In the genomic region with DNA sequence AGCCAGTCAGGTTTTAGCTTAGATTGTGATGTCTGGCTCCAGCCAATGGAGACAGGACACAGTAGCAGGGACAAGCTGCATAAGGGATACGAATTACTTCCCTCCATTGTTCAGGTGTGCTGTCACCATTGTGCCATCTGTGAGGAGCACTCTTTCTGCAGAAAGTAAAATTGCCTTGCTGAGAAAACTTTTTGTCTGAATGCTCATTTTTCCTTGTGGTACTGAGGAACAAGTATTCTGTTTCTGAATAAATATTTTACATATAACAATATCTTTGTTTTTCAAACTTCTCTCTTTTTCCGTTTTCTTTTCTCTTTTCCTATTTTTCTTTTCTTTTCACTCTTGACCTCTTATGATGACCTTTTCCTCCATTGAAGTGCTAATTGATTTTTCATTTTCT, we compare ENCODE assay signal across 19 cellular contexts. TPM values are rescaled to one million over a fixed set of nuclear protein-coding genes. Genes with fewer than 3 reads are reported as not detected.
DNase-seq lines count a peak whose midpoint lies in the region; TF ChIP-seq lines count a peak whose summit lies in the region.
"Had no signal": no experiment of that assay in that cellular context is flagged by ENCODE, and none has a peak within 500 bp of the region (broad histone marks: within the 10 kb centered on the region; RNA-seq: fewer than 3 reads in every experiment).

No MANE protein-coding gene starts in this region.

- H3K36me3 ChIP-seq in HEK293 (ENCODE audit: control insufficient read depth in 2 of 2, insufficient read depth in 1 of 2, low read length in 2 of 2) (no peaks in the 10 kb centered on the region), OCI-LY7 (ENCODE audit: insufficient read depth, low read length) (peaks cover 4% of the 10 kb centered on the region; the same call in 1 of the 2 replicates), SU-DHL-6 (ENCODE audit: low read length) (no peaks in the 10 kb centered on the region; the same call in 1 of the 2 replicates), left ventricle myocardium inferior (no peaks in the 10 kb centered on the region)

- H2AFZ ChIP-seq in OCI-LY7 (ENCODE audit: low read length), result no peak overlapping the region
- H2AFZ ChIP-seq in SU-DHL-6 (ENCODE audit: low read depth, low read length, severe bottlenecking), result no peak overlapping the region

- no peak overlapping the region for H3K4me3 ChIP-seq in HEK293 (ENCODE audit: low read depth, low read length)
- H3K4me3 ChIP-seq in OCI-LY7 (ENCODE audit: low read depth, low read length, poor library complexity, severe bottlenecking), result no peak overlapping the region
- H3K4me3 ChIP-seq in SU-DHL-6 (ENCODE audit: insufficient read depth, low read length, poor library complexity, severe bottlenecking), result no peak overlapping the region
- H3K4me3 ChIP-seq in left ventricle myocardium inferior, result no peak overlapping the region
- H3K4me3 ChIP-seq: A549; BLaER1 treated with 17β-estradiol and CSF1 and Interleukin-3, amounts not matched to agents 10 nM and 100 nM had no signal

- CTCF ChIA-PET in HEK293 (lab: Yijun Ruan, JAX) (interaction anchor here (0.7 kb wide), 1 partner anchor 837 kb away, joined by 3 read pairs; no protein-coding TSS in a partner anchor), OCI-LY7 (lab: Charles Lee; ENCODE audit: unreplicated experiment) (no interaction called here)

- no peak overlapping the region for H3K27ac ChIP-seq in HEK293 (ENCODE audit: extremely low read depth, low read depth, low read length)
- no peak overlapping the region for H3K27ac ChIP-seq in OCI-LY7 (ENCODE audit: low read depth, low read length, poor library complexity, severe bottlenecking)
- H3K27ac ChIP-seq in SU-DHL-6 (ENCODE audit: low read depth, low read length), result peak overlapping the region; percentile 93
- H3K27ac ChIP-seq in left ventricle myocardium inferior (replicated peaks), result no peak overlapping the region
- H3K27ac ChIP-seq: 22Rv1; A549; BLaER1 treated with 17β-estradiol and CSF1 and Interleukin-3, amounts not matched to agents 10 nM and 100 nM; C4-2B had no signal

- H3K4me2 ChIP-seq in OCI-LY7 (ENCODE audit: low read length), result no peak overlapping the region
- H3K4me2 ChIP-seq in SU-DHL-6 (ENCODE audit: low read depth, low read length, poor library complexity, severe bottlenecking), result no peak overlapping the region
- H3K4me2 ChIP-seq: A549 had no signal

- POLR2A ChIA-PET in HEK293 (lab: Yijun Ruan, JAX) (no interaction called here), OCI-LY7 (lab: Charles Lee) (interaction anchor here (0.7 to 1.0 kb wide), 2 partner anchors 45 to 46 kb away, joined by 3 read pairs; no protein-coding TSS in a partner anchor)

- no TSS peak for BruUV-seq in OCI-LY7 (replicated peaks; lab: Mats Ljungman, UMichigan)

- intact Hi-C loops in OCI-LY7 (cut with micrococcal nuclease; ENCODE audit: unreplicated experiment) (no loop called here), left ventricle myocardium inferior (cut with micrococcal nuclease) (no loop called here)

- H3K9me2 ChIP-seq in OCI-LY7 (ENCODE audit: insufficient read depth, low read length) (no peaks in the 10 kb centered on the region), SU-DHL-6 (replicated peaks; ENCODE audit: insufficient read depth, low read length) (no peaks in the 10 kb centered on the region)

- H3K9me3 ChIP-seq in HEK293 (ENCODE audit: control insufficient read depth, insufficient read depth, low read depth, low read length) (no peaks in the 10 kb centered on the region), OCI-LY7 (ENCODE audit: low read length) (peaks cover 16% of the 10 kb centered on the region; the same call in 1 of the 2 replicates), SU-DHL-6 (ENCODE audit: insufficient read depth, low read length) (peaks cover 51% of the 10 kb centered on the region; the same call in 1 of the 2 replicates), left ventricle myocardium inferior (replicated peaks) (peaks cover 53% of the 10 kb centered on the region)
- H3K9me3 ChIP-seq: A549, Caco-2 had no signal

- H3K9ac ChIP-seq in SU-DHL-6 (ENCODE audit: low read length), result no peak overlapping the region
- H3K9ac ChIP-seq: BLaER1 treated with 17β-estradiol and CSF1 and Interleukin-3, amounts not matched to agents 10 nM and 100 nM had no signal

- no peaks in the 10 kb centered on the region for H4K20me1 ChIP-seq in OCI-LY7 (ENCODE audit: insufficient read depth, low read length)
- no peaks in the 10 kb centered on the region for H4K20me1 ChIP-seq in SU-DHL-6 (ENCODE audit: low read depth, low read length)
- H4K20me1 ChIP-seq: BLaER1 treated with 17β-estradiol and CSF1 and Interleukin-3, amounts not matched to agents 10 nM and 100 nM had no signal

- DNase-seq in OCI-LY7 (ENCODE audit: low spot score) (peak; percentile 11), HUDEP-2 (lab: John Stamatoyannopoulos, UW; ENCODE audit: unreplicated experiment in 76 of 76) (no peak), left ventricle myocardium inferior (no peak)
- DNase-seq in activated naive CD4-positive, alpha-beta T cell treated with Interleukin-2 at 50 U/mL for 16 hours, result no peak
- DNase-seq: AML-193; Caco-2; Calu3; CD4-positive, alpha-beta T cell; CD8-positive, alpha-beta T cell; DMS79 treated with DMSO at 0.1 percent for 48 hours; GF-D8 had no signal

- H3K4me1 ChIP-seq in HEK293 (ENCODE audit: control insufficient read depth, insufficient read depth, low read length) (no peaks in the 10 kb centered on the region), OCI-LY7 (ENCODE audit: insufficient read depth, low read length, poor library complexity, severe bottlenecking) (peaks cover 7% of the 10 kb centered on the region), left ventricle myocardium inferior (no peaks in the 10 kb centered on the region)
- H3K4me1 ChIP-seq: A549, Caco-2 had no signal

- peaks cover 21% of the 10 kb centered on the region for H3F3A ChIP-seq in SU-DHL-6 (ENCODE audit: insufficient read depth)

- no peaks in the 10 kb centered on the region for H3K27me3 ChIP-seq in SU-DHL-6 (ENCODE audit: low read length)
- no peaks in the 10 kb centered on the region for H3K27me3 ChIP-seq in left ventricle myocardium inferior (ENCODE audit: low read depth)
- H3K27me3 ChIP-seq: BLaER1 treated with 17β-estradiol and CSF1 and Interleukin-3, amounts not matched to agents 10 nM and 100 nM had no signal

- H3K79me2 ChIP-seq in OCI-LY7 (ENCODE audit: insufficient read depth, low read depth, low read length) (no peaks in the 10 kb centered on the region), SU-DHL-6 (ENCODE audit: insufficient read depth, low read length) (no peaks in the 10 kb centered on the region)

- TF ChIP-seq CTCF in HEK293 (tag by site-specific recombination; IDR thresholded peaks at IDR 0.05) (no peak), OCI-LY7 (conservative IDR thresholded peaks at IDR 0.05; ENCODE audit: low read length) (no peak), SU-DHL-6 (IDR thresholded peaks at IDR 0.05; ENCODE audit: insufficient read depth, low read length, poor library complexity, severe bottlenecking) (no peak), left ventricle myocardium inferior (IDR thresholded peaks at IDR 0.05; ENCODE audit: borderline replicate concordance) (no peak)

TF ChIP-seq in HEK293, 187 proteins besides CTCF, POLR2A, EP300 and RAD21:
- TF ChIP-seq FEZF1 (tag by site-specific recombination; IDR thresholded peaks at IDR 0.05) (no peak), SETDB1 (IDR thresholded peaks at IDR 0.05; ENCODE audit: insufficient read length, low read length) (peak; percentile 78)

RNA-seq across cellular contexts. Expression of a gene that starts 10.2 kb away (rescaled TPM):
- not detected in 2 replicates for total RNA-seq in OCI-LY7 (2014; rRNA removed; shearing (Covaris generic))
- not detected in 2 replicates for total RNA-seq in OCI-LY7 (2022)
- not detected for total RNA-seq in left ventricle myocardium inferior
- total RNA-seq: A172; B cell; Caco-2; Calu3; CD4-positive, alpha-beta T cell; CD8-positive, alpha-beta T cell had no signal
